23 cellular contexts compared by ENCODE assay signal in the genomic region with DNA sequence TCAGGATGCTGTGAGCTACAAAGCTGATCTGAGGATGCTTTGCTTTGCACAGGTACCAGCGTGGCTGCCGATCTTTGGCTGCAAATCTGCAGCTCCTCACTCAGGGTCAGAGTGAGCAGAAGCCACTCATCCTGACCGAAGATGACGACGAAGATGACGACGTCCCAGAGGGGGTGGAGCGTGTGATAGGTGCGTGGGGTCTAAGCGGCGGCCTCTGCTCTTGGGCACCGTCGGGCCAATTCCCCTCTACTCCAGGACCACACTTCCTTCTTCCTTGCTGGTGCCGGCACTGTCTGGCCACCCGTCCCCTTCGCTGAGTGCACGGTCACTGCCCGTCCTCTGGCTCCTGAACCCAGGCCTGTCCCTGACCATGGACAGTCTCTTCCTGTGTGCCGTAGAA. TPM values are rescaled to one million over a fixed set of nuclear protein-coding genes. Genes with fewer than 3 reads are reported as not detected.
DNase-seq lines count a peak whose midpoint lies in the region; ATAC-seq and TF ChIP-seq lines count a peak whose summit lies in the region.
"Had no signal": no experiment of that assay in that cellular context is flagged by ENCODE, and none has a peak within 500 bp of the region (broad histone marks: within the 10 kb centered on the region; RNA-seq: fewer than 3 reads in every experiment).

No MANE protein-coding gene starts in this region.

- H3K27me3 Mint-ChIP-seq in GM23338 (ENCODE audit: insufficient read depth, low read depth, poor library complexity) (peaks cover 11% of the 10 kb centered on the region), endodermal cell (ENCODE audit: insufficient read depth) (no peaks in the 10 kb centered on the region)
- H3K27me3 Mint-ChIP-seq in activated naive CD8-positive, alpha-beta T cell treated with anti-CD3 and anti-CD28 coated beads, Interleukin-2, amount 50 U/mL, for 24 hours, result no peaks in the 10 kb centered on the region
- H3K27me3 Mint-ChIP-seq: CD8-positive, alpha-beta memory T cell had no signal

- H3K4me1 ChIP-seq in GM23338 (ENCODE audit: insufficient read depth) (no peaks in the 10 kb centered on the region), endodermal cell (ENCODE audit: control insufficient read depth, insufficient read depth, low read length) (no peaks in the 10 kb centered on the region), osteoblast (ENCODE audit: insufficient read depth, low read length) (no peaks in the 10 kb centered on the region), HAP-1 (no peaks in the 10 kb centered on the region)

- H3K79me2 ChIP-seq in GM23338 (replicated peaks; ENCODE audit: insufficient read depth) (peaks cover 16% of the 10 kb centered on the region), osteoblast (ENCODE audit: insufficient read depth, low read length) (peaks cover 22% of the 10 kb centered on the region)

- 0 out of 2 replicates have a peak, but pooled peaks cover under 1% of the 10 kb centered on the region for H3K36me3 ChIP-seq in GM23338 (ENCODE audit: insufficient read depth)
- H3K36me3 ChIP-seq in H7 (replicated peaks; ENCODE audit: control insufficient read depth, insufficient read depth, low read length), result peaks cover 15% of the 10 kb centered on the region
- H3K36me3 ChIP-seq in endodermal cell (ENCODE audit: control insufficient read depth, insufficient read depth, low read length), result peaks cover 21% of the 10 kb centered on the region
- no peaks in the 10 kb centered on the region for H3K36me3 ChIP-seq in osteoblast (ENCODE audit: insufficient read depth, low read length)
- H3K36me3 ChIP-seq in HAP-1 (replicated peaks), result peaks cover 67% of the 10 kb centered on the region

- H3K27ac ChIP-seq in GM23338 (ENCODE audit: low read depth), result no peak overlapping the region
- H3K27ac ChIP-seq in endodermal cell (ENCODE audit: low read depth, low read length), result no peak overlapping the region
- no peak overlapping the region for H3K27ac ChIP-seq in osteoblast (ENCODE audit: low read depth, low read length)
- H3K27ac ChIP-seq: HL-60, KMS-11 had no signal

- H3K4me3 Mint-ChIP-seq in GM23338 (no peak overlapping the region; the same call in 2 of the 3 replicates), endodermal cell (no peak overlapping the region)
- no peak overlapping the region for H3K4me3 Mint-ChIP-seq in activated naive CD8-positive, alpha-beta T cell treated with anti-CD3 and anti-CD28 coated beads, Interleukin-2, amount 50 U/mL, for 24 hours
- H3K4me3 Mint-ChIP-seq: CD8-positive, alpha-beta memory T cell; HFFc6 had no signal

- H3K9ac ChIP-seq in endodermal cell (ENCODE audit: extremely low read depth, low read length, poor library complexity, severe bottlenecking), result no peak overlapping the region
- H3K9ac ChIP-seq: KMS-11 had no signal

- H4K20me1 ChIP-seq in GM23338 (replicated peaks; ENCODE audit: insufficient read depth) (no peaks in the 10 kb centered on the region; the same call in none of the 2 replicates), osteoblast (ENCODE audit: insufficient read depth, low read length) (no peaks in the 10 kb centered on the region)

- no peaks in the 10 kb centered on the region for H3K9me2 ChIP-seq in GM23338 (ENCODE audit: insufficient read depth)

- no peak overlapping the region for H3K4me2 ChIP-seq in GM23338
- H3K4me2 ChIP-seq in osteoblast (ENCODE audit: insufficient read depth, low read length), result no peak overlapping the region
- H3K4me2 ChIP-seq: KMS-11 had no signal

- H3K4me1 Mint-ChIP-seq in GM23338 (peaks cover 10% of the 10 kb centered on the region), endodermal cell (no peaks in the 10 kb centered on the region)
- H3K4me1 Mint-ChIP-seq in activated naive CD8-positive, alpha-beta T cell treated with anti-CD3 and anti-CD28 coated beads, Interleukin-2, amount 50 U/mL, for 24 hours, result peaks cover 1% of the 10 kb centered on the region

- peak overlapping the region; percentile 89 for H3K27ac Mint-ChIP-seq in GM23338
- H3K27ac Mint-ChIP-seq in endodermal cell, result peak overlapping the region; percentile 53
- H3K27ac Mint-ChIP-seq in activated naive CD8-positive, alpha-beta T cell treated with anti-CD3 and anti-CD28 coated beads, Interleukin-2, amount 50 U/mL, for 24 hours, result no peak overlapping the region
- H3K27ac Mint-ChIP-seq: HFFc6 had no signal

- H3K27me3 ChIP-seq in GM23338 (ENCODE audit: insufficient read depth) (no peaks in the 10 kb centered on the region), H7 (ENCODE audit: control insufficient read depth, insufficient read depth, low read length) (no peaks in the 10 kb centered on the region), endodermal cell (ENCODE audit: control insufficient read depth, insufficient read depth, low read length, poor library complexity, severe bottlenecking) (no peaks in the 10 kb centered on the region), osteoblast (ENCODE audit: insufficient read depth, low read length) (no peaks in the 10 kb centered on the region), HAP-1 (ENCODE audit: low read depth) (no peaks in the 10 kb centered on the region)

- H3K9me3 ChIP-seq in endodermal cell (ENCODE audit: control insufficient read depth, low read length) (no peaks in the 10 kb centered on the region), osteoblast (ENCODE audit: low read depth, low read length) (no peaks in the 10 kb centered on the region), HAP-1 (no peaks in the 10 kb centered on the region)

- no peak overlapping the region for H3K4me3 ChIP-seq in GM23338
- no peak overlapping the region for H3K4me3 ChIP-seq in H7 (ENCODE audit: insufficient read depth, low read depth, low read length)
- no peak overlapping the region for H3K4me3 ChIP-seq in endodermal cell (ENCODE audit: low read length)
- H3K4me3 ChIP-seq in osteoblast (ENCODE audit: insufficient read depth, low read length), result no peak overlapping the region
- H3K4me3 ChIP-seq in HAP-1, result no peak overlapping the region

- H3K9me3 Mint-ChIP-seq in GM23338 (peaks cover 20% of the 10 kb centered on the region), endodermal cell (peaks cover 20% of the 10 kb centered on the region)
- H3K9me3 Mint-ChIP-seq in activated naive CD8-positive, alpha-beta T cell treated with anti-CD3 and anti-CD28 coated beads, Interleukin-2, amount 50 U/mL, for 24 hours, result peaks cover 4% of the 10 kb centered on the region

- H2AFZ ChIP-seq in GM23338, result no peak overlapping the region
- H2AFZ ChIP-seq in osteoblast (ENCODE audit: low read length), result no peak overlapping the region

- peaks cover 43% of the 10 kb centered on the region for H3K36me3 Mint-ChIP-seq in GM23338 (ENCODE audit: low read depth)
- H3K36me3 Mint-ChIP-seq in endodermal cell (ENCODE audit: low read depth), result peaks cover 36% of the 10 kb centered on the region
- peaks cover 16% of the 10 kb centered on the region for H3K36me3 Mint-ChIP-seq in activated naive CD8-positive, alpha-beta T cell treated with anti-CD3 and anti-CD28 coated beads, Interleukin-2, amount 50 U/mL, for 24 hours (ENCODE audit: low read depth)

- H3F3A ChIP-seq in GM23338 (replicated peaks; ENCODE audit: low read depth), result no peaks in the 10 kb centered on the region

- TF ChIP-seq CTCF in GM23338 (conservative IDR thresholded peaks at IDR 0.05; ENCODE audit: low read depth in 2 of 2), result no peak
- no peak for TF ChIP-seq CTCF in endodermal cell (conservative IDR thresholded peaks at IDR 0.05)
- TF ChIP-seq CTCF in osteoblast (IDR thresholded peaks at IDR 0.05; ENCODE audit: extremely low read depth, low read depth, low read length), result no peak

- no peak for ATAC-seq in GM23338
- ATAC-seq in activated naive CD8-positive, alpha-beta T cell treated with anti-CD3 and anti-CD28 coated beads, Interleukin-2, amount 50 U/mL, for 24 hours, result no peak

- DNase-seq in GM23338 (ENCODE audit: low spot score), result no peak
- DNase-seq in H7, result peak; percentile 42
- DNase-seq in endodermal cell, result no peak
- peak; percentile 42 for DNase-seq in osteoblast (ENCODE audit: insufficient read length, low spot score, missing footprints)
- no peak for DNase-seq in DMS 273 (lab: John Stamatoyannopoulos, UW; ENCODE audit: unreplicated experiment)
- DNase-seq in HAP-1 (ENCODE audit: low spot score in 2 of 2), result no peak
- DNase-seq in activated naive CD8-positive, alpha-beta T cell treated with anti-CD3 and anti-CD28 coated beads, Interleukin-2, amount 50 U/mL, for 24 hours, result no peak
- DNase-seq: ACHN; C1 segment of cervical spinal cord; CD8-positive, alpha-beta memory T cell; DMS79 treated with DMSO at 0.1 percent for 48 hours; GOT3; HFFc6; NCI-H1417 treated with DMSO at 0.1 percent for 48 hours; NCI-H187 treated with DMSO at 0.1 percent for 48 hours; NCI-H2227 treated with DMSO at 0.1 percent for 48 hours; NCI-H510A treated with DMSO at 0.1 percent for 48 hours; NCI-H774; OCI-M1; SIG-M5 had no signal

- WGBS in endodermal cell (ENCODE audit: insufficient coverage in 1 of 2, insufficient read length in 1 of 2), 2 experiments, result 95% methylated on average over 19 of the region's 19 CpGs

- in situ Hi-C loops in HAP-1 (cut with MboI; ENCODE audit: low sequenced_read_pairs), result no loop called here

TF ChIP-seq in GM23338, 12 proteins besides CTCF, POLR2A, EP300 and RAD21 (continues in another document):
- no peak for TF ChIP-seq EZH2phosphoT487 (IDR thresholded peaks at IDR 0.05; ENCODE audit: unreplicated experiment)
- TF ChIP-seq NANOG (IDR thresholded peaks at IDR 0.05; ENCODE audit: borderline replicate concordance), result no peak
- no peak for TF ChIP-seq ZNF114 (CRISPR knock-in tag; IDR thresholded peaks at IDR 0.05)
- TF ChIP-seq, protein P1, sequence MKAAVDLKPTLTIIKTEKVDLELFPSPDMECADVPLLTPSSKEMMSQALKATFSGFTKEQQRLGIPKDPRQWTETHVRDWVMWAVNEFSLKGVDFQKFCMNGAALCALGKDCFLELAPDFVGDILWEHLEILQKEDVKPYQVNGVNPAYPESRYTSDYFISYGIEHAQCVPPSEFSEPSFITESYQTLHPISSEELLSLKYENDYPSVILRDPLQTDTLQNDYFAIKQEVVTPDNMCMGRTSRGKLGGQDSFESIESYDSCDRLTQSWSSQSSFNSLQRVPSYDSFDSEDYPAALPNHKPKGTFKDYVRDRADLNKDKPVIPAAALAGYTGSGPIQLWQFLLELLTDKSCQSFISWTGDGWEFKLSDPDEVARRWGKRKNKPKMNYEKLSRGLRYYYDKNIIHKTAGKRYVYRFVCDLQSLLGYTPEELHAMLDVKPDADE (IDR thresholded peaks at IDR 0.05), result no peak

RNA-seq across cellular contexts. Expression of a gene that starts 34.0 kb away (rescaled TPM):
- 0.17 TPM in 1 of 2 replicates, not detected in the other for total RNA-seq in GM23338 (2014; rRNA removed; shearing (Covaris generic))
- 0.13 and 0.19 TPM in 2 replicates for polyA plus RNA-seq in GM23338 (2016; fragmentation: Nextera tagmentation; extraction: Ambion mirVana)
- not detected in 2 replicates for total RNA-seq in H7 (2014; rRNA removed; shearing (Covaris generic))
- not detected for total RNA-seq in endodermal cell
- not detected for polyA plus RNA-seq in endodermal cell (2013, experiment 1 of 2)
- polyA plus RNA-seq in endodermal cell (2013, experiment 2 of 2), result not detected
- not detected in 2 replicates for total RNA-seq in osteoblast
- total RNA-seq: CD8-positive, alpha-beta memory T cell; HFFc6; HT1080 had no signal
- polyA plus RNA-seq: CD8-positive, alpha-beta memory T cell had no signal

RNA-seq across cellular contexts. Expression of a gene that starts 54.0 kb away (rescaled TPM):
- total RNA-seq in GM23338 (2014; rRNA removed; shearing (Covaris generic)), result 116 and 122 TPM in 2 replicates
- polyA plus RNA-seq in GM23338 (2016; fragmentation: Nextera tagmentation; extraction: Ambion mirVana), result 72.4 and 75.0 TPM in 2 replicates
- total RNA-seq in H7 (2014; rRNA removed; shearing (Covaris generic)), result 74.1 and 101 TPM in 2 replicates
- 100 to 1,000 TPM; 107 TPM for total RNA-seq in endodermal cell
- polyA plus RNA-seq in endodermal cell (2013, experiment 1 of 2), result 107 TPM
- 106 TPM for polyA plus RNA-seq in endodermal cell (2013, experiment 2 of 2)
- total RNA-seq in osteoblast, result 28.0 and 29.0 TPM in 2 replicates

Comparison
In these comparisons a context has a peak if more than half of its experiments do, and no peak if none do; other contexts are left out.
1. DNase-seq: peak in H7 (single experiment) and osteoblast (single experiment); none in GM23338 (single experiment), endodermal cell (single experiment), DMS 273 (single experiment), HAP-1 (0 of 2) and activated naive CD8-positive, alpha-beta T cell treated with anti-CD3 and anti-CD28 coated beads, Interleukin-2, amount 50 U/mL, for 24 hours (single experiment).